ENCODE assay signal across 13 cellular contexts in genomic region chr2:25421746-25422431, GRCh38.
DNase-seq lines count a peak whose midpoint lies in the region; ATAC-seq and TF ChIP-seq lines count a peak whose summit lies in the region.
"Had no signal": no experiment of that assay in that cellular context is flagged by ENCODE, and none has a peak within 500 bp of the region (broad histone marks: within the 10 kb centered on the region; RNA-seq: fewer than 3 reads in every experiment).

No MANE protein-coding gene starts in this region.

- intact Hi-C loops in CD14-positive monocyte (cut with micrococcal nuclease): no loop called here

- DNase-seq in CD14-positive monocyte (ENCODE audit: low spot score) (no peak), NCI-H1105 (lab: John Stamatoyannopoulos, UW) (no peak), DMS53 (lab: John Stamatoyannopoulos, UW) (no peak)
- no peak for DNase-seq in effector CD8-positive, alpha-beta T cell (lab: John Stamatoyannopoulos, UW)
- no peak for DNase-seq in stimulated activated CD8-positive, alpha-beta memory T cell treated with anti-CD3 and anti-CD28 coated beads, Interleukin-4, amount 100 ng/mL, for 48 hours
- DNase-seq: activated CD8-positive, alpha-beta memory T cell treated with anti-CD3 and anti-CD28 coated beads, Interleukin-2, amount 10 ng/mL, durations not matched to agents 7 days and 5 days; lower lobe of right lung; NCI-H187; OCI-M1; stimulated activated CD4-positive, alpha-beta T cell treated with anti-CD3 and anti-CD28 coated beads, Interleukin-2, amount 100 ng/mL, for 48 hours had no signal

- H3K27me3 Mint-ChIP-seq in CD14-positive monocyte (ENCODE audit: low read depth in 3 of 3): peaks cover 0 to 3% (median 2%) of the 10 kb centered on the region in 3 donors
- no peaks in the 10 kb centered on the region for H3K27me3 Mint-ChIP-seq in activated T-helper 17 cell treated with anti-CD3 and anti-CD28 coated beads, Interleukin-2, amount 50 U/mL, for 72 hours
- H3K27me3 Mint-ChIP-seq: activated CD8-positive, alpha-beta memory T cell treated with anti-CD3 and anti-CD28 coated beads, Interleukin-2, amount 10 ng/mL, durations not matched to agents 7 days and 5 days had no signal

- ATAC-seq in GM18867 (IDR thresholded peaks at IDR 0.05; ENCODE audit: unreplicated experiment): peak; percentile 28
- ATAC-seq in HG02938 (IDR thresholded peaks at IDR 0.05; ENCODE audit: unreplicated experiment): peak; percentile 24
- no peak for ATAC-seq in activated T-helper 17 cell treated with anti-CD3 and anti-CD28 coated beads, Interleukin-2, amount 50 U/mL, for 72 hours (replicated peaks)
- ATAC-seq: activated CD8-positive, alpha-beta memory T cell treated with anti-CD3 and anti-CD28 coated beads, Interleukin-2, amount 10 ng/mL, durations not matched to agents 7 days and 5 days had no signal

- H3K27ac Mint-ChIP-seq in CD14-positive monocyte: peak overlapping the region in 5 of 7 donors; percentile 27 to 94 (median 75)
- H3K27ac Mint-ChIP-seq in activated T-helper 17 cell treated with anti-CD3 and anti-CD28 coated beads, Interleukin-2, amount 50 U/mL, for 72 hours: peak overlapping the region; percentile 34
- H3K27ac Mint-ChIP-seq: activated CD8-positive, alpha-beta memory T cell treated with anti-CD3 and anti-CD28 coated beads, Interleukin-2, amount 10 ng/mL, durations not matched to agents 7 days and 5 days had no signal

- H3K4me3 Mint-ChIP-seq in CD14-positive monocyte: no peak overlapping the region
- no peak overlapping the region for H3K4me3 Mint-ChIP-seq in activated T-helper 17 cell treated with anti-CD3 and anti-CD28 coated beads, Interleukin-2, amount 50 U/mL, for 72 hours
- H3K4me3 Mint-ChIP-seq: activated CD8-positive, alpha-beta memory T cell treated with anti-CD3 and anti-CD28 coated beads, Interleukin-2, amount 10 ng/mL, durations not matched to agents 7 days and 5 days had no signal

- peaks cover 3 to 8% (median 6%) of the 10 kb centered on the region in 7 donors for H3K9me3 Mint-ChIP-seq in CD14-positive monocyte
- peaks cover 9% of the 10 kb centered on the region for H3K9me3 Mint-ChIP-seq in activated T-helper 17 cell treated with anti-CD3 and anti-CD28 coated beads, Interleukin-2, amount 50 U/mL, for 72 hours

- TF ChIP-seq CTCF in CD14-positive monocyte (IDR thresholded peaks at IDR 0.05): no peak

- peaks cover 33% of the 10 kb centered on the region for H3K4me1 Mint-ChIP-seq in CD14-positive monocyte
- peaks cover 7% of the 10 kb centered on the region for H3K4me1 Mint-ChIP-seq in activated T-helper 17 cell treated with anti-CD3 and anti-CD28 coated beads, Interleukin-2, amount 50 U/mL, for 72 hours

- H3K36me3 Mint-ChIP-seq in CD14-positive monocyte: peaks cover 0 to 5% of the 10 kb centered on the region in 2 donors
- H3K36me3 Mint-ChIP-seq in activated T-helper 17 cell treated with anti-CD3 and anti-CD28 coated beads, Interleukin-2, amount 50 U/mL, for 72 hours (ENCODE audit: low read depth): peaks cover 24% of the 10 kb centered on the region
